In the genomic region with DNA sequence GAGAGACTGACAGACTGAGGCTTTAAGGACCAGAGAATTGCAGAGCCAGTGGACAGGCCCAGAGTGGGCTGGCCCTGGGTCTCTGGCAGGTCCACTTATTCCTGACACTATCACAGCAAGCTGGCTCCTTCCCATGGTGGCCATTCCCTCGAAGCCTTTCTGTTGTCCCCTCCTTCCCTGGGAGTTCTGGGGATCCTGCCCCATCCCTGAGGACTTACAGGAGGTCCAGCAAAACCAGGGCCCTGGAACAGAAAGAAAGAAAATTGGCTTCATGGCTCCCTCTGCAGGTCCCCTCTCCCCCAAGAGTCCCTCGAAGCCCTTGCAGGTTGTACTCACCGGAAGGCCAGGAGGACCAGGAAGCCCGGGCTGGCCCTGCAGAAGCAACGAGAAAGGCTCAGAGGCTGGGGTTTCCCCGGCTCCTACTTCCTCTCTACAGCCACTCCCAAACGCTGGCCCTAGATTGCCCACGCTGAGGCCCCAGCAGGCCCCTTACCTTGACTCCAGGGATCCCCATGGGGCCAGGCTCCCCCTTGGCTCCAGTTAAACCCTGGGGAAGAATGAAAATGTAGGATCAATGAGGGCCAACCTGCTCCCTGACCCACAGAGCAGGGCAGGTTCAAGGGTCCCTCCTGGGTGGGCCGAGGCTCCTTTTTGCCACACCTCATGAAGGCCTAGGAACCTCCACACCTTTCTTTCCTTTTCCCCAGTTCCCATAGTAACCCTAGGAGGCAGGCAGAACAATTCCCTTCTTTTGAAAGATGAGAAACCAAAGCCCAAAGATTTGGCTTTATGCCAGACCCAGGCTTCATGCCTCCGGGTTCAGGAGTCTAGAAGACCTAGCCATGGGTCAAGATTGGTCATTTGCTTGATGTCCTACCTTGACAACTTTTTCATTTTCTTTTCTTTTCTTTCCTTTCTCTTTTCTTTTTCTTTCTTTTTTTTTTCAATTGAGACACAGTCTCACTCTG, we compare ENCODE assay signal across 1 cellular context.
TF ChIP-seq lines count a peak whose summit lies in the region.

No MANE protein-coding gene starts in this region.

TF ChIP-seq in GM12878, 131 proteins besides CTCF, POLR2A, EP300 and RAD21 (continued from another document):
- TF ChIP-seq, protein P1, sequence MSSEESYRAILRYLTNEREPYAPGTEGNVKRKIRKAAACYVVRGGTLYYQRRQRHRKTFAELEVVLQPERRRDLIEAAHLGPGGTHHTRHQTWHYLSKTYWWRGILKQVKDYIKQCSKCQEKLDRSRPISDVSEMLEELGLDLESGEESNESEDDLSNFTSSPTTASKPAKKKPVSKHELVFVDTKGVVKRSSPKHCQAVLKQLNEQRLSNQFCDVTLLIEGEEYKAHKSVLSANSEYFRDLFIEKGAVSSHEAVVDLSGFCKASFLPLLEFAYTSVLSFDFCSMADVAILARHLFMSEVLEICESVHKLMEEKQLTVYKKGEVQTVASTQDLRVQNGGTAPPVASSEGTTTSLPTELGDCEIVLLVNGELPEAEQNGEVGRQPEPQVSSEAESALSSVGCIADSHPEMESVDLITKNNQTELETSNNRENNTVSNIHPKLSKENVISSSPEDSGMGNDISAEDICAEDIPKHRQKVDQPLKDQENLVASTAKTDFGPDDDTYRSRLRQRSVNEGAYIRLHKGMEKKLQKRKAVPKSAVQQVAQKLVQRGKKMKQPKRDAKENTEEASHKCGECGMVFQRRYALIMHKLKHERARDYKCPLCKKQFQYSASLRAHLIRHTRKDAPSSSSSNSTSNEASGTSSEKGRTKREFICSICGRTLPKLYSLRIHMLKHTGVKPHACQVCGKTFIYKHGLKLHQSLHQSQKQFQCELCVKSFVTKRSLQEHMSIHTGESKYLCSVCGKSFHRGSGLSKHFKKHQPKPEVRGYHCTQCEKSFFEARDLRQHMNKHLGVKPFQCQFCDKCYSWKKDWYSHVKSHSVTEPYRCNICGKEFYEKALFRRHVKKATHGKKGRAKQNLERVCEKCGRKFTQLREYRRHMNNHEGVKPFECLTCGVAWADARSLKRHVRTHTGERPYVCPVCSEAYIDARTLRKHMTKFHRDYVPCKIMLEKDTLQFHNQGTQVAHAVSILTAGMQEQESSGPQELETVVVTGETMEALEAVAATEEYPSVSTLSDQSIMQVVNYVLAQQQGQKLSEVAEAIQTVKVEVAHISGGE (CRISPR knock-in tag; IDR thresholded peaks at IDR 0.05): no peak
- TF ChIP-seq HDAC6 (IDR thresholded peaks at IDR 0.05; ENCODE audit: unreplicated experiment) (no peak), RELA (IDR thresholded peaks at IDR 0.05; ENCODE audit: borderline replicate concordance, partially characterized antibody) (peak; percentile 57), MEF2B (IDR thresholded peaks at IDR 0.05; ENCODE audit: partially characterized antibody, poor library complexity, severe bottlenecking) (peak; percentile 60), MXI1 (IDR thresholded peaks at IDR 0.05; ENCODE audit: low read depth, low read length) (no peak), FOXK2 (IDR thresholded peaks at IDR 0.05) (no peak), NFXL1 (IDR thresholded peaks at IDR 0.05; ENCODE audit: borderline replicate concordance) (no peak), CHD2 (IDR thresholded peaks at IDR 0.05; ENCODE audit: borderline replicate concordance, low read depth, low read length) (no peak), CEBPB (IDR thresholded peaks at IDR 0.05; ENCODE audit: borderline replicate concordance in 1 of 2, low read depth in 2 of 2, low read length in 2 of 2) (no peak), MEF2A (IDR thresholded peaks at IDR 0.05; ENCODE audit: insufficient read depth, low read depth, low read length) (no peak), JUNB (IDR thresholded peaks at IDR 0.05) (no peak), ASH2L (IDR thresholded peaks at IDR 0.05; ENCODE audit: borderline replicate concordance, low read depth) (peak; percentile 69; the same call in 1 of the 2 replicates), POLR2AphosphoS5 (IDR thresholded peaks at IDR 0.05; ENCODE audit: low read length) (peak; percentile 63), SMARCA5 (IDR thresholded peaks at IDR 0.05) (no peak), HCFC1 (IDR thresholded peaks at IDR 0.05; ENCODE audit: low read length) (no peak), PML (IDR thresholded peaks at IDR 0.05; ENCODE audit: low read length) (peak; percentile 48; the same call in 1 of the 2 replicates), ZNF384 (IDR thresholded peaks at IDR 0.05; ENCODE audit: borderline replicate concordance, low read depth, low read length) (no peak), SUZ12 (IDR thresholded peaks at IDR 0.05; ENCODE audit: unreplicated experiment) (no peak)
- TF ChIP-seq, protein P2, sequence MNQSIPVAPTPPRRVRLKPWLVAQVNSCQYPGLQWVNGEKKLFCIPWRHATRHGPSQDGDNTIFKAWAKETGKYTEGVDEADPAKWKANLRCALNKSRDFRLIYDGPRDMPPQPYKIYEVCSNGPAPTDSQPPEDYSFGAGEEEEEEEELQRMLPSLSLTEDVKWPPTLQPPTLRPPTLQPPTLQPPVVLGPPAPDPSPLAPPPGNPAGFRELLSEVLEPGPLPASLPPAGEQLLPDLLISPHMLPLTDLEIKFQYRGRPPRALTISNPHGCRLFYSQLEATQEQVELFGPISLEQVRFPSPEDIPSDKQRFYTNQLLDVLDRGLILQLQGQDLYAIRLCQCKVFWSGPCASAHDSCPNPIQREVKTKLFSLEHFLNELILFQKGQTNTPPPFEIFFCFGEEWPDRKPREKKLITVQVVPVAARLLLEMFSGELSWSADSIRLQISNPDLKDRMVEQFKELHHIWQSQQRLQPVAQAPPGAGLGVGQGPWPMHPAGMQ (IDR thresholded peaks at IDR 0.05; ENCODE audit: borderline replicate concordance): no peak
- TF ChIP-seq, protein P3, sequence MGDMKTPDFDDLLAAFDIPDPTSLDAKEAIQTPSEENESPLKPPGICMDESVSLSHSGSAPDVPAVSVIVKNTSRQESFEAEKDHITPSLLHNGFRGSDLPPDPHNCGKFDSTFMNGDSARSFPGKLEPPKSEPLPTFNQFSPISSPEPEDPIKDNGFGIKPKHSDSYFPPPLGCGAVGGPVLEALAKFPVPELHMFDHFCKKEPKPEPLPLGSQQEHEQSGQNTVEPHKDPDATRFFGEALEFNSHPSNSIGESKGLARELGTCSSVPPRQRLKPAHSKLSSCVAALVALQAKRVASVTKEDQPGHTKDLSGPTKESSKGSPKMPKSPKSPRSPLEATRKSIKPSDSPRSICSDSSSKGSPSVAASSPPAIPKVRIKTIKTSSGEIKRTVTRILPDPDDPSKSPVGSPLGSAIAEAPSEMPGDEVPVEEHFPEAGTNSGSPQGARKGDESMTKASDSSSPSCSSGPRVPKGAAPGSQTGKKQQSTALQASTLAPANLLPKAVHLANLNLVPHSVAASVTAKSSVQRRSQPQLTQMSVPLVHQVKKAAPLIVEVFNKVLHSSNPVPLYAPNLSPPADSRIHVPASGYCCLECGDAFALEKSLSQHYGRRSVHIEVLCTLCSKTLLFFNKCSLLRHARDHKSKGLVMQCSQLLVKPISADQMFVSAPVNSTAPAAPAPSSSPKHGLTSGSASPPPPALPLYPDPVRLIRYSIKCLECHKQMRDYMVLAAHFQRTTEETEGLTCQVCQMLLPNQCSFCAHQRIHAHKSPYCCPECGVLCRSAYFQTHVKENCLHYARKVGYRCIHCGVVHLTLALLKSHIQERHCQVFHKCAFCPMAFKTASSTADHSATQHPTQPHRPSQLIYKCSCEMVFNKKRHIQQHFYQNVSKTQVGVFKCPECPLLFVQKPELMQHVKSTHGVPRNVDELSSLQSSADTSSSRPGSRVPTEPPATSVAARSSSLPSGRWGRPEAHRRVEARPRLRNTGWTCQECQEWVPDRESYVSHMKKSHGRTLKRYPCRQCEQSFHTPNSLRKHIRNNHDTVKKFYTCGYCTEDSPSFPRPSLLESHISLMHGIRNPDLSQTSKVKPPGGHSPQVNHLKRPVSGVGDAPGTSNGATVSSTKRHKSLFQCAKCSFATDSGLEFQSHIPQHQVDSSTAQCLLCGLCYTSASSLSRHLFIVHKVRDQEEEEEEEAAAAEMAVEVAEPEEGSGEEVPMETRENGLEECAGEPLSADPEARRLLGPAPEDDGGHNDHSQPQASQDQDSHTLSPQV (IDR thresholded peaks at IDR 0.05): no peak
- TF ChIP-seq, protein P4, sequence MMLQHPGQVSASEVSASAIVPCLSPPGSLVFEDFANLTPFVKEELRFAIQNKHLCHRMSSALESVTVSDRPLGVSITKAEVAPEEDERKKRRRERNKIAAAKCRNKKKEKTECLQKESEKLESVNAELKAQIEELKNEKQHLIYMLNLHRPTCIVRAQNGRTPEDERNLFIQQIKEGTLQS (IDR thresholded peaks at IDR 0.05; ENCODE audit: borderline replicate concordance, extremely low read depth, low read depth, low read length): no peak
